17 cellular contexts compared by ENCODE assay signal in genomic region chrX:10246846-10247245, GRCh38.
"Had no signal": no experiment of that assay in that cellular context is flagged by ENCODE, and none has a peak within 500 bp of the region (broad histone marks: within the 10 kb centered on the region; RNA-seq: fewer than 3 reads in every experiment).

No MANE protein-coding gene starts in this region.

- DNase-seq: KBM-7, MV-4-11, NCI-H1048, NCI-H1105, NCI-H1417, NCI-H1436 treated with DMSO at 0.1 percent for 48 hours, NCI-H1694, NCI-H187 treated with DMSO at 0.1 percent for 48 hours, NCI-H2029 treated with DMSO at 0.1 percent for 48 hours, NCI-H2171 treated with DMSO at 0.1 percent for 48 hours, NCI-H345, NCI-H524, NCI-H526 treated with DMSO at 0.1 percent for 48 hours, NCI-H774, RPMI8226, SHP77 treated with DMSO at 0.1 percent for 48 hours, SJCRH30 had no signal

- H3K27ac ChIP-seq: SJCRH30 had no signal

- H3K27me3 ChIP-seq: SJCRH30 had no signal

- H3K36me3 ChIP-seq: SJCRH30 had no signal

- H3K4me3 ChIP-seq: SJCRH30 had no signal
